Comparison of ENCODE assay signal across 23 cellular contexts in genomic region chr4:94798808-94799207, GRCh38. TPM values are rescaled to one million over a fixed set of nuclear protein-coding genes. Genes with fewer than 3 reads are reported as not detected.
DNase-seq lines count a peak whose midpoint lies in the region; FAIRE-seq and TF ChIP-seq lines count a peak whose summit lies in the region.
"Had no signal": no experiment of that assay in that cellular context is flagged by ENCODE, and none has a peak within 500 bp of the region (broad histone marks: within the 10 kb centered on the region; RNA-seq: fewer than 3 reads in every experiment).

No MANE protein-coding gene starts in this region.

- H3K4me1 Mint-ChIP-seq in MCF 10A (ENCODE audit: insufficient read depth, unreplicated experiment), result no peaks in the 10 kb centered on the region
- H3K4me1 Mint-ChIP-seq: naive thymus-derived CD4-positive, alpha-beta T cell had no signal

- H3K27me3 ChIP-seq in breast epithelium (no peaks in the 10 kb centered on the region), bronchial epithelial cell (ENCODE audit: control insufficient read depth, insufficient read depth, low read length) (no peaks in the 10 kb centered on the region), keratinocyte (ENCODE audit: control insufficient read depth, extremely low read depth, insufficient read depth, low read length) (no peaks in the 10 kb centered on the region)
- H3K27me3 ChIP-seq: BE2C, esophagus squamous epithelium, ovary had no signal

- in situ Hi-C loops in GM13976 (cut with MboI; ENCODE audit: low sequenced_read_pairs, unreplicated experiment), result no loop called here

- H2AFZ ChIP-seq in keratinocyte (ENCODE audit: control insufficient read depth, low read length) (no peak overlapping the region), OCI-LY7 (ENCODE audit: low read length) (no peak overlapping the region)

- no peaks in the 10 kb centered on the region for H3K4me1 ChIP-seq in breast epithelium
- H3K4me1 ChIP-seq in keratinocyte (ENCODE audit: control insufficient read depth, extremely low read depth, insufficient read depth, low read length), result no peaks in the 10 kb centered on the region
- no peaks in the 10 kb centered on the region for H3K4me1 ChIP-seq in OCI-LY7 (ENCODE audit: insufficient read depth, low read length, poor library complexity, severe bottlenecking)
- H3K4me1 ChIP-seq: esophagus squamous epithelium had no signal

- H3K9me1 ChIP-seq in keratinocyte (ENCODE audit: control insufficient read depth, extremely low read depth, insufficient read depth, low read length), result no peaks in the 10 kb centered on the region

- H3K4me2 ChIP-seq in keratinocyte (ENCODE audit: control insufficient read depth, extremely low read depth, insufficient read depth, low read depth, low read length) (no peak overlapping the region), OCI-LY7 (ENCODE audit: low read length) (no peak overlapping the region)

- no peak overlapping the region for H3K27ac Mint-ChIP-seq in MCF 10A (ENCODE audit: low read depth, unreplicated experiment)
- H3K27ac Mint-ChIP-seq: activated T-cell treated with anti-CD3 and anti-CD28 coated beads, Interleukin-2, amount 50 U/mL, for 24 hours; naive thymus-derived CD4-positive, alpha-beta T cell had no signal

- TF ChIP-seq POLR2A in breast epithelium (IDR thresholded peaks at IDR 0.05), result no peak

- no peak for FAIRE-seq in bronchial epithelial cell (lab: Jason Lieb, UNC)
- FAIRE-seq in keratinocyte (lab: Jason Lieb, UNC), result peak; percentile 46
- FAIRE-seq: H1 had no signal

- H3K36me3 ChIP-seq in breast epithelium (no peaks in the 10 kb centered on the region), bronchial epithelial cell (ENCODE audit: control insufficient read depth, insufficient read depth, low read length) (no peaks in the 10 kb centered on the region), keratinocyte (ENCODE audit: control insufficient read depth in 2 of 2, extremely low read depth in 1 of 2, insufficient read depth in 2 of 2, low read length in 2 of 2) (no peaks in the 10 kb centered on the region), OCI-LY7 (ENCODE audit: insufficient read depth, low read length) (no peaks in the 10 kb centered on the region)
- H3K36me3 ChIP-seq: BE2C, esophagus squamous epithelium, ovary had no signal

- H3K9me3 Mint-ChIP-seq in MCF 10A (ENCODE audit: unreplicated experiment), result no peaks in the 10 kb centered on the region

- dilution Hi-C loops in keratinocyte (cut with MboI; ENCODE audit: extremely low pct_ligation_motif_present, low sequenced_read_pairs), result no loop called here

- H3K4me3 Mint-ChIP-seq in MCF 10A (ENCODE audit: unreplicated experiment), result no peak overlapping the region
- H3K4me3 Mint-ChIP-seq: activated T-cell treated with anti-CD3 and anti-CD28 coated beads, Interleukin-2, amount 50 U/mL, for 24 hours; naive thymus-derived CD4-positive, alpha-beta T cell had no signal

- peak; percentile 8 for DNase-seq in MCF 10A (ENCODE audit: unreplicated experiment)
- no peak for DNase-seq in breast epithelium (ENCODE audit: low spot score in 2 of 2)
- DNase-seq in bronchial epithelial cell (ENCODE audit: low read depth), result peak; percentile 25
- DNase-seq in keratinocyte (ENCODE audit: low read depth, low spot score), result no peak
- DNase-seq in cerebellar nuclear complex (lab: John Stamatoyannopoulos, UW), result no peak
- DNase-seq in GOT3 (lab: John Stamatoyannopoulos, UW), result no peak
- DNase-seq in OCI-LY7 (ENCODE audit: low spot score), result no peak
- DNase-seq in GM13976 (ENCODE audit: low spot score), result no peak
- DNase-seq: 8988T; activated CD8-positive, alpha-beta memory T cell treated with anti-CD3 and anti-CD28 coated beads for 24 hours; activated T-cell treated with anti-CD3 and anti-CD28 coated beads, Interleukin-2, amount 50 U/mL, for 24 hours; amygdala; BE2C; effector CD4-positive, alpha-beta T cell; esophagus squamous epithelium; naive thymus-derived CD4-positive, alpha-beta T cell; NCI-H510A treated with DMSO at 0.1 percent for 48 hours; ovary; right cardiac atrium; stimulated activated CD8-positive, alpha-beta memory T cell treated with anti-CD3 and anti-CD28 coated beads, Interleukin-4, amount 100 ng/mL, for 48 hours; trophoblast cell had no signal

- no peak overlapping the region for H3K27ac ChIP-seq in breast epithelium
- H3K27ac ChIP-seq in keratinocyte (ENCODE audit: control insufficient read depth, insufficient read depth, low read length), result no peak overlapping the region
- no peak overlapping the region for H3K27ac ChIP-seq in OCI-LY7 (ENCODE audit: low read depth, low read length, poor library complexity, severe bottlenecking)
- H3K27ac ChIP-seq: esophagus squamous epithelium, HL-60, ovary had no signal

- CTCF ChIA-PET in MCF 10A (lab: Yijun Ruan, JAX), result no interaction called here
- CTCF ChIA-PET in OCI-LY7 (lab: Charles Lee; ENCODE audit: unreplicated experiment), result no interaction called here

- intact Hi-C loops in MCF 10A (cut with micrococcal nuclease) (no loop called here), breast epithelium (cut with DNase I; ENCODE audit: low total_unique reads) (no loop called here), OCI-LY7 (cut with micrococcal nuclease; ENCODE audit: unreplicated experiment) (no loop called here)

- H3K9me3 ChIP-seq in breast epithelium (no peaks in the 10 kb centered on the region), keratinocyte (ENCODE audit: control insufficient read depth, low read depth, low read length) (no peaks in the 10 kb centered on the region), OCI-LY7 (ENCODE audit: low read length) (no peaks in the 10 kb centered on the region)
- H3K9me3 ChIP-seq: BE2C, esophagus squamous epithelium, ovary had no signal

- no peaks in the 10 kb centered on the region for H3K36me3 Mint-ChIP-seq in MCF 10A (ENCODE audit: insufficient read depth, unreplicated experiment)
- H3K36me3 Mint-ChIP-seq: naive thymus-derived CD4-positive, alpha-beta T cell had no signal

- H4K20me1 ChIP-seq in keratinocyte (ENCODE audit: control insufficient read depth, extremely low read depth, insufficient read depth, low read length) (no peaks in the 10 kb centered on the region), OCI-LY7 (ENCODE audit: insufficient read depth, low read length) (no peaks in the 10 kb centered on the region)

- no peaks in the 10 kb centered on the region for H3K79me2 ChIP-seq in keratinocyte (ENCODE audit: control insufficient read depth, insufficient read depth, low read length)
- H3K79me2 ChIP-seq in OCI-LY7 (ENCODE audit: insufficient read depth, low read depth, low read length), result no peaks in the 10 kb centered on the region

- H3K4me3 ChIP-seq in breast epithelium (no peak overlapping the region), bronchial epithelial cell (ENCODE audit: low read depth, low read length) (no peak overlapping the region), keratinocyte (ENCODE audit: control insufficient read depth in 2 of 3, extremely low read depth in 1 of 3, insufficient read depth in 2 of 3, low read depth in 1 of 3, low read length in 3 of 3) (no peak overlapping the region), OCI-LY7 (ENCODE audit: low read depth, low read length, poor library complexity, severe bottlenecking) (no peak overlapping the region)
- H3K4me3 ChIP-seq: esophagus squamous epithelium, ovary had no signal

- no peak for TF ChIP-seq CTCF in MCF 10A (IDR thresholded peaks at IDR 0.05; ENCODE audit: unreplicated experiment)
- no peak for TF ChIP-seq CTCF in breast epithelium (IDR thresholded peaks at IDR 0.05)
- TF ChIP-seq CTCF in bronchial epithelial cell (IDR thresholded peaks at IDR 0.05; ENCODE audit: insufficient read depth, low read length, severe bottlenecking), result no peak
- TF ChIP-seq CTCF in keratinocyte (optimal IDR thresholded peaks at IDR 0.05 in 1 of 3, IDR thresholded peaks at IDR 0.05 in 1 of 3, conservative IDR thresholded peaks at IDR 0.05 in 1 of 3; ENCODE audit: extremely low read depth in 1 of 3, insufficient read depth in 2 of 3, low read length in 3 of 3), result no peak
- TF ChIP-seq CTCF in OCI-LY7 (conservative IDR thresholded peaks at IDR 0.05; ENCODE audit: low read length), result no peak
- TF ChIP-seq CTCF in GM13976 (IDR thresholded peaks at IDR 0.05; ENCODE audit: borderline replicate concordance, control extremely low read depth, extremely low read depth, insufficient read depth, missing control alignments), result no peak

- no peaks in the 10 kb centered on the region for H3K27me3 Mint-ChIP-seq in MCF 10A (ENCODE audit: insufficient read depth, unreplicated experiment)
- H3K27me3 Mint-ChIP-seq: activated T-cell treated with anti-CD3 and anti-CD28 coated beads, Interleukin-2, amount 50 U/mL, for 24 hours had no signal

- POLR2A ChIA-PET in MCF 10A (lab: Yijun Ruan, JAX) (no interaction called here), OCI-LY7 (lab: Charles Lee) (no interaction called here)

- no TSS peak for BruUV-seq in MCF 10A (replicated peaks; lab: Mats Ljungman, UMichigan)
- no TSS peak for BruUV-seq in OCI-LY7 (replicated peaks; lab: Mats Ljungman, UMichigan)

- no peaks in the 10 kb centered on the region for H3K9me2 ChIP-seq in OCI-LY7 (ENCODE audit: insufficient read depth, low read length)

- H3K9ac ChIP-seq in keratinocyte (ENCODE audit: control insufficient read depth, extremely low read depth, insufficient read depth, low read length), result no peak overlapping the region

RNA-seq across cellular contexts. Expression of gene BMPR1B, which starts 41.1 kb away (rescaled TPM):
- total RNA-seq in MCF 10A (2022) (17.2 and 18.8 TPM in 2 replicates), breast epithelium (1 to 10 TPM in 2 of 3 donors, under 1 TPM in 1; 0.64 to 7.2 (median 2.0) TPM), bronchial epithelial cell (14.5 and 15.3 TPM in 2 replicates), OCI-LY7 (2022) (not detected in 2 replicates)
- 0.86 to 1.0 TPM (median 0.89 TPM) in 3 replicates for polyA plus RNA-seq in keratinocyte
- polyA plus RNA-seq in keratinocyte (2011; ENCODE audit: low read depth), result 0.84 TPM
- polyA plus RNA-seq in keratinocyte (2011; cell fraction: cytosol; rRNA removed), result 0.62 and 1.1 TPM in 2 replicates
- polyA plus RNA-seq in keratinocyte (2011; cell fraction: nucleus; rRNA removed), result 1.4 and 2.4 TPM in 2 replicates
- 0.68 and 0.71 TPM in 2 replicates for polyA plus RNA-seq in keratinocyte (2012; ENCODE audit: low replicate concordance)
- polyA minus RNA-seq in keratinocyte, result 0.56 to 3.4 TPM (median 1.7 TPM) in 3 replicates
- 2.1 TPM for polyA minus RNA-seq in keratinocyte (2011; cell fraction: cytosol; rRNA and poly(A)+ RNA removed)
- polyA minus RNA-seq in keratinocyte (2011; cell fraction: nucleus; rRNA and poly(A)+ RNA removed), result 3.3 and 5.7 TPM in 2 replicates
- total RNA-seq in OCI-LY7 (2014; rRNA removed; shearing (Covaris generic)), result not detected in 2 replicates

Comparison
In these comparisons a context has a peak if more than half of its experiments do, and no peak if none do; other contexts are left out.
1. DNase-seq: peak in MCF 10A (single experiment) and bronchial epithelial cell (single experiment); none in breast epithelium (0 of 2), keratinocyte (single experiment), cerebellar nuclear complex (0 of 2), GOT3 (single experiment), OCI-LY7 (single experiment) and GM13976 (single experiment).